ENCODE assay signal across 16 cellular contexts in the genomic region with DNA sequence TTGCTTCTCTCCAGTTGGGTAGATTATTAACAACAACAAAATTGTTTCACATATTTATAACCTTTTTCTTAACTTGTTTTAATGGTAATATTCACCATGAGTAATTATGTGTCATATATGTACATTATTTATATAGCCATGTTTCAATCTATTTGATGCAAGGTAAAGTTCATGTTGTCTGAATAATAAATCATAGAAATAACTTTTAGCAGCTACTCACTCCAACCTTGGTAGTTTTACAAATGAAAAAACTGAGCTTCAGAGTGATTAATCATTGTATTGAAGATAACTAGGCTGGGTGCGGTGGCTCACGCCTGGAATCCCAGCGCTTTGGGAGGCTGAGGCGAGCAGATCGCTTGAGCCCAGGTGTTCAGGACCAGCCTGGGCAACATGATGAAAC. TPM values are rescaled to one million over a fixed set of nuclear protein-coding genes. Genes with fewer than 3 reads are reported as not detected.
DNase-seq lines count a peak whose midpoint lies in the region; ATAC-seq, FAIRE-seq and TF ChIP-seq lines count a peak whose summit lies in the region.
"Had no signal": no experiment of that assay in that cellular context is flagged by ENCODE, and none has a peak within 500 bp of the region (broad histone marks: within the 10 kb centered on the region; RNA-seq: fewer than 3 reads in every experiment).

No MANE protein-coding gene starts in this region.

- H3K27ac Mint-ChIP-seq in osteocyte (ENCODE audit: unreplicated experiment) = peak overlapping the region; percentile 68
- H3K27ac Mint-ChIP-seq in activated T-helper 2 cell treated with anti-CD3 and anti-CD28 coated beads, Interferon-gamma antibody, Interleukin-2, Interleukin-4, amounts not matched to agents 10 μg/mL and 5 μg/mL and 100 μg/mL, durations not matched to agents 14 hours and 24 hours and 36 hours = no peak overlapping the region

- H3K36me3 Mint-ChIP-seq in osteocyte (ENCODE audit: unreplicated experiment) = peaks cover 4% of the 10 kb centered on the region
- H3K36me3 Mint-ChIP-seq in activated T-helper 2 cell treated with anti-CD3 and anti-CD28 coated beads, Interferon-gamma antibody, Interleukin-2, Interleukin-4, amounts not matched to agents 10 μg/mL and 5 μg/mL and 100 μg/mL, durations not matched to agents 14 hours and 24 hours and 36 hours (ENCODE audit: low read depth) = no peaks in the 10 kb centered on the region

- no peaks in the 10 kb centered on the region for H3K9me3 ChIP-seq in endothelial cell of umbilical vein (replicated peaks; ENCODE audit: control insufficient read depth, insufficient read depth, low read length)

- peaks cover 35% of the 10 kb centered on the region for H3K4me1 ChIP-seq in ACC112 (ENCODE audit: control insufficient read depth, insufficient read depth, low read length, unreplicated experiment)
- no peaks in the 10 kb centered on the region for H3K4me1 ChIP-seq in endothelial cell of umbilical vein (ENCODE audit: control insufficient read depth, extremely low read depth, insufficient read depth, low read length)

- no peak overlapping the region for H3K9ac ChIP-seq in endothelial cell of umbilical vein (replicated peaks; ENCODE audit: extremely low read depth, insufficient read depth, low read length)

- dilution Hi-C loops in endothelial cell of umbilical vein (cut with MboI; ENCODE audit: extremely low pct_ligation_motif_present, low sequenced_read_pairs) = no loop called here

- ATAC-seq in SK-N-SH treated with all-trans-retinoic acid at 6 μM for 48 hours = no peak

- no peak overlapping the region for H3K4me2 ChIP-seq in endothelial cell of umbilical vein (ENCODE audit: insufficient read depth, low read length)

- intact Hi-C loops in endothelial cell of umbilical vein (cut with micrococcal nuclease) = loop anchor here (5.0 kb wide), 1 partner anchor 373 kb away; a partner anchor contains a TSS
- intact Hi-C loops in activated T-helper 2 cell treated with anti-CD3 and anti-CD28 coated beads, Interferon-gamma antibody, Interleukin-2, Interleukin-4, amounts not matched to agents 10 μg/mL and 5 μg/mL and 100 μg/mL, durations not matched to agents 14 hours and 24 hours and 36 hours (cut with micrococcal nuclease) = loop anchor here (5.0 to 10.0 kb wide), 3 partner anchors 186 to 433 kb away; a partner anchor contains a TSS

- no peaks in the 10 kb centered on the region for H3K27me3 Mint-ChIP-seq in osteocyte (ENCODE audit: unreplicated experiment)
- H3K27me3 Mint-ChIP-seq in activated T-helper 2 cell treated with anti-CD3 and anti-CD28 coated beads, Interferon-gamma antibody, Interleukin-2, Interleukin-4, amounts not matched to agents 10 μg/mL and 5 μg/mL and 100 μg/mL, durations not matched to agents 14 hours and 24 hours and 36 hours (ENCODE audit: low read depth) = no peaks in the 10 kb centered on the region

- H3K27ac ChIP-seq in ACC112 (ENCODE audit: low read depth, low read length) = peak overlapping the region; percentile 51
- H3K27ac ChIP-seq in RWPE1 = no peak overlapping the region
- no peak overlapping the region for H3K27ac ChIP-seq in endothelial cell of umbilical vein (ENCODE audit: insufficient read depth, low read depth, low read length)

- H3K4me3 ChIP-seq in ACC112 (ENCODE audit: low read depth, low read length) = no peak overlapping the region
- no peak overlapping the region for H3K4me3 ChIP-seq in endothelial cell of umbilical vein (replicated peaks in 1 of 3; ENCODE audit: insufficient read depth in 1 of 3, low read depth in 1 of 3, low read length in 3 of 3)

- H3K79me2 ChIP-seq in ACC112 (ENCODE audit: control insufficient read depth, insufficient read depth, low read length, unreplicated experiment) (no peaks in the 10 kb centered on the region), endothelial cell of umbilical vein (ENCODE audit: control insufficient read depth, insufficient read depth, low read length) (no peaks in the 10 kb centered on the region)

- H3K27me3 ChIP-seq in ACC112 (ENCODE audit: insufficient read depth, low read length) (no peaks in the 10 kb centered on the region), endothelial cell of umbilical vein (ENCODE audit: control insufficient read depth in 2 of 2, insufficient read depth in 2 of 2, low read length in 2 of 2) (no peaks in the 10 kb centered on the region)

- H3K9me3 Mint-ChIP-seq in osteocyte (ENCODE audit: unreplicated experiment) = no peaks in the 10 kb centered on the region
- H3K9me3 Mint-ChIP-seq in activated T-helper 2 cell treated with anti-CD3 and anti-CD28 coated beads, Interferon-gamma antibody, Interleukin-2, Interleukin-4, amounts not matched to agents 10 μg/mL and 5 μg/mL and 100 μg/mL, durations not matched to agents 14 hours and 24 hours and 36 hours = no peaks in the 10 kb centered on the region
- H3K9me3 Mint-ChIP-seq: CD14-positive monocyte had no signal

- CTCF ChIA-PET in RWPE1 (lab: Yijun Ruan, JAX) (interaction anchor here (0.9 to 1.4 kb wide), 2 partner anchors 10 to 208 kb away, joined by 4 to 5 read pairs; no protein-coding TSS in a partner anchor), endothelial cell of umbilical vein (lab: Charles Lee) (interaction anchor here (1.0 to 2.4 kb wide), 4 partner anchors 10 to 27 kb away, joined by 3 to 19 read pairs (median 4); no protein-coding TSS in a partner anchor)

- H3K4me1 Mint-ChIP-seq in osteocyte (ENCODE audit: unreplicated experiment) = peaks cover 29% of the 10 kb centered on the region
- H3K4me1 Mint-ChIP-seq in activated T-helper 2 cell treated with anti-CD3 and anti-CD28 coated beads, Interferon-gamma antibody, Interleukin-2, Interleukin-4, amounts not matched to agents 10 μg/mL and 5 μg/mL and 100 μg/mL, durations not matched to agents 14 hours and 24 hours and 36 hours (ENCODE audit: low read depth) = no peaks in the 10 kb centered on the region

- H3K9me1 ChIP-seq in endothelial cell of umbilical vein (replicated peaks; ENCODE audit: control insufficient read depth, extremely low read depth, insufficient read depth, low read length) = no peaks in the 10 kb centered on the region

- no peaks in the 10 kb centered on the region for H4K20me1 ChIP-seq in endothelial cell of umbilical vein (replicated peaks; ENCODE audit: control insufficient read depth, extremely low read depth, insufficient read depth, low read length)

- DNase-seq in RWPE1 (ENCODE audit: low spot score) = peak; percentile 24
- no peak for DNase-seq in endothelial cell of umbilical vein (ENCODE audit: low read depth, low spot score)
- DNase-seq in osteocyte (ENCODE audit: extremely low spot score, unreplicated experiment) = no peak
- no peak for DNase-seq in GM10266 (ENCODE audit: extremely low spot score)
- no peak for DNase-seq in SHP77 (lab: John Stamatoyannopoulos, UW)
- no peak for DNase-seq in activated T-helper 2 cell treated with anti-CD3 and anti-CD28 coated beads, Interferon-gamma antibody, Interleukin-2, Interleukin-4, amounts not matched to agents 10 μg/mL and 5 μg/mL and 100 μg/mL, durations not matched to agents 14 hours and 24 hours and 36 hours (ENCODE audit: low spot score)
- DNase-seq: 8988T, COR-L47, DMS153, NCI-H1417, NCI-H1930, NCI-H2171 treated with DMSO at 0.1 percent for 48 hours, NCI-H510A had no signal

- POLR2A ChIA-PET in RWPE1 (lab: Yijun Ruan, JAX; ENCODE audit: low non-redundant PET) (no interaction called here), endothelial cell of umbilical vein (lab: Charles Lee) (no interaction called here)

- no TSS peak for BruUV-seq in endothelial cell of umbilical vein (replicated peaks; lab: Mats Ljungman, UMichigan)

- no peak for TF ChIP-seq POLR2A in endothelial cell of umbilical vein (IDR thresholded peaks at IDR 0.05; ENCODE audit: low read depth, low read length)

- no peak for TF ChIP-seq CTCF in RWPE1 (conservative IDR thresholded peaks at IDR 0.05; ENCODE audit: low read depth)
- TF ChIP-seq CTCF in endothelial cell of umbilical vein (IDR thresholded peaks at IDR 0.05; ENCODE audit: extremely low read depth in 1 of 2, insufficient read depth in 1 of 2, low read depth in 1 of 2, low read length in 2 of 2) = no peak
- TF ChIP-seq CTCF in osteocyte (IDR thresholded peaks at IDR 0.05) = no peak
- TF ChIP-seq CTCF in GM10266 (IDR thresholded peaks at IDR 0.05; ENCODE audit: control insufficient read depth, insufficient read depth, low read depth, missing control alignments) = no peak

- no peak overlapping the region for H2AFZ ChIP-seq in ACC112 (ENCODE audit: low read length, unreplicated experiment)
- no peak overlapping the region for H2AFZ ChIP-seq in endothelial cell of umbilical vein (ENCODE audit: low read depth, low read length)

- H3K36me3 ChIP-seq in ACC112 (ENCODE audit: insufficient read depth, low read length) = no peaks in the 10 kb centered on the region
- H3K36me3 ChIP-seq in endothelial cell of umbilical vein (ENCODE audit: control insufficient read depth in 2 of 2, extremely low read depth in 1 of 2, insufficient read depth in 2 of 2, low read length in 2 of 2) = no peaks in the 10 kb centered on the region

- FAIRE-seq in endothelial cell of umbilical vein (lab: Jason Lieb, UNC) = peak; percentile 12

- H3K4me3 Mint-ChIP-seq in osteocyte (ENCODE audit: unreplicated experiment) = no peak overlapping the region
- no peak overlapping the region for H3K4me3 Mint-ChIP-seq in activated T-helper 2 cell treated with anti-CD3 and anti-CD28 coated beads, Interferon-gamma antibody, Interleukin-2, Interleukin-4, amounts not matched to agents 10 μg/mL and 5 μg/mL and 100 μg/mL, durations not matched to agents 14 hours and 24 hours and 36 hours (ENCODE audit: low read depth)
- H3K4me3 Mint-ChIP-seq: CD14-positive monocyte had no signal

TF ChIP-seq in endothelial cell of umbilical vein, 7 proteins besides CTCF, POLR2A, EP300 and RAD21 (continues in another document):
- TF ChIP-seq JUN (IDR thresholded peaks at IDR 0.05; ENCODE audit: borderline replicate concordance, insufficient read depth, insufficient read length, low read depth) (no peak), POLR2AphosphoS5 (IDR thresholded peaks at IDR 0.05; ENCODE audit: insufficient read depth, low read depth, low read length) (no peak)

RNA-seq across cellular contexts. Expression of a gene that starts 46.0 kb away (rescaled TPM):
- total RNA-seq in endothelial cell of umbilical vein = 41.1 and 42.7 TPM in 2 replicates
- polyA plus RNA-seq in endothelial cell of umbilical vein = 2.9 and 4.2 TPM in 2 replicates
- 12.6 and 19.6 TPM in 2 replicates for polyA plus RNA-seq in endothelial cell of umbilical vein (2011; cell fraction: cytosol; rRNA removed)
- polyA plus RNA-seq in endothelial cell of umbilical vein (2011; cell fraction: nucleus; rRNA removed) = 11.2 and 20.0 TPM in 2 replicates
- polyA plus RNA-seq in endothelial cell of umbilical vein (2012) = 26.5 and 49.4 TPM in 2 replicates
- polyA minus RNA-seq in endothelial cell of umbilical vein = 10.4 and 14.6 TPM in 2 replicates
- polyA minus RNA-seq in endothelial cell of umbilical vein (2011; cell fraction: cytosol; rRNA and poly(A)+ RNA removed) = 6.9 TPM
- 42.5 and 65.0 TPM in 2 replicates for polyA minus RNA-seq in endothelial cell of umbilical vein (2011; cell fraction: nucleus; rRNA and poly(A)+ RNA removed)
- 25.4 and 30.8 TPM in 2 replicates for total RNA-seq in osteocyte
- 75.5 and 81.3 TPM in 2 replicates for total RNA-seq in activated T-helper 2 cell treated with anti-CD3 and anti-CD28 coated beads, Interferon-gamma antibody, Interleukin-2, Interleukin-4, amounts not matched to agents 10 μg/mL and 5 μg/mL and 100 μg/mL, durations not matched to agents 14 hours and 24 hours and 36 hours
